In the genomic region with DNA sequence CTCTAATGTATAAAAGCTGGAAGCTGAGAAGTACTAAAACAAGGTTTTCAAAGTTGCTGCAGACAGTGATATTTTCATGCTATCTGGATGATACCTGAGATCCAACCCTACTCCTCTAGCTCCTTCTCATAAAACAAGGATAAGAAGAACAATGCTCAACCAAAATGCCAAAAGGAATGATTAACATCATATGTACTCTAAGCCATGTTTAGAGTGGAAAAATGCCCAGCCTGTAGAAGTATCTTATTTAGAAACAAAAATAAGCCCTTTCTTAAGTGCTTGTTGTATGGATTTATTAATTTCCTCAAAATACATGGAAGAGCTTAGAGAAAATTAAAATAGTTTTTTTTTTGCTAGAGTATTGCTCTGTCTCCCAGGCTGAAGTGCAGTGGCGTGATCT, we compare ENCODE assay signal across 25 cellular contexts.
"Had no signal": no experiment of that assay in that cellular context is flagged by ENCODE, and none has a peak within 500 bp of the region (broad histone marks: within the 10 kb centered on the region; RNA-seq: fewer than 3 reads in every experiment).

No MANE protein-coding gene starts in this region.

- H3K9me3 Mint-ChIP-seq: activated naive CD4-positive, alpha-beta T cell treated with anti-CD3 and anti-CD28 coated beads, Interleukin-2, amount 10 ng/mL, durations not matched to agents 7 days and 5 days; activated T-helper 2 cell treated with anti-CD3 and anti-CD28 coated beads, Interferon-gamma antibody, Interleukin-2, Interleukin-4, amounts not matched to agents 10 μg/mL and 5 μg/mL and 100 μg/mL, durations not matched to agents 14 hours and 24 hours and 36 hours had no signal

- H3K27ac ChIP-seq: SJSA1 had no signal

- FAIRE-seq: RCC 7860 had no signal

- H3K9me3 ChIP-seq: MG63, SJSA1 had no signal

- H3K27ac Mint-ChIP-seq: activated CD8-positive, alpha-beta T cell treated with anti-CD3 and anti-CD28 coated beads, Interleukin-2, amount 10 ng/mL, durations not matched to agents 7 days and 5 days; activated naive CD4-positive, alpha-beta T cell treated with anti-CD3 and anti-CD28 coated beads, Interleukin-2, amount 10 ng/mL, durations not matched to agents 7 days and 5 days; activated T-helper 2 cell treated with anti-CD3 and anti-CD28 coated beads, Interferon-gamma antibody, Interleukin-2, Interleukin-4, amounts not matched to agents 10 μg/mL and 5 μg/mL and 100 μg/mL, durations not matched to agents 14 hours and 24 hours and 36 hours had no signal

- H3K4me1 Mint-ChIP-seq: activated naive CD4-positive, alpha-beta T cell treated with anti-CD3 and anti-CD28 coated beads, Interleukin-2, amount 10 ng/mL, durations not matched to agents 7 days and 5 days had no signal

- H3K27me3 Mint-ChIP-seq: activated naive CD4-positive, alpha-beta T cell treated with anti-CD3 and anti-CD28 coated beads, Interleukin-2, amount 10 ng/mL, durations not matched to agents 7 days and 5 days had no signal

- H3K4me3 ChIP-seq: MG63, SJSA1 had no signal

- H3K4me1 ChIP-seq: SJSA1 had no signal

- H3K4me3 Mint-ChIP-seq: activated CD8-positive, alpha-beta T cell treated with anti-CD3 and anti-CD28 coated beads, Interleukin-2, amount 10 ng/mL, durations not matched to agents 7 days and 5 days; activated naive CD4-positive, alpha-beta T cell treated with anti-CD3 and anti-CD28 coated beads, Interleukin-2, amount 10 ng/mL, durations not matched to agents 7 days and 5 days had no signal

- DNase-seq: activated CD4-positive, alpha-beta T cell treated with anti-CD3 and anti-CD28 coated beads for 48 hours; activated CD4-positive, alpha-beta T cell treated with anti-CD3 and anti-CD28 coated beads, Interleukin-2, amount 50 U/mL, for 4 hours; activated CD4-positive, CD25-positive, alpha-beta regulatory T cell treated with anti-CD3 and anti-CD28 coated beads, Interleukin-2, amount 50 U/mL, for 72 hours; activated CD8-positive, alpha-beta memory T cell treated with anti-CD3 and anti-CD28 coated beads, Interleukin-2, amount 50 U/mL, for 48 hours; activated CD8-positive, alpha-beta T cell treated with anti-CD3 and anti-CD28 coated beads, Interleukin-2, amount 10 ng/mL, durations not matched to agents 7 days and 5 days; activated gamma-delta T cell treated with Interleukin-2 at 50 U/mL for 16 hours; activated naive CD4-positive, alpha-beta T cell treated with anti-CD3 and anti-CD28 coated beads, Interleukin-2, amount 10 ng/mL, durations not matched to agents 7 days and 5 days; activated T-cell treated with anti-CD3 and anti-CD28 coated beads, Interleukin-2, amount 50 U/mL, for 48 hours; cerebellar nuclear complex; MG63; MV-4-11; NCI-H1092 treated with DMSO at 0.1 percent for 48 hours; NCI-H1436; NCI-H1694 treated with DMSO at 0.1 percent for 48 hours; NCI-H2029 treated with DMSO at 0.1 percent for 48 hours; NCI-H345; NCI-H510A; NCI-H526 treated with DMSO at 0.1 percent for 48 hours; NK-92 treated with Interleukin-12 subunit alpha and Interleukin-12 subunit beta, amount 100 ng/mL, for 24 hours; SHP77; SW 1271 had no signal

- H3K27me3 ChIP-seq: MG63, SJSA1 had no signal

- ATAC-seq: activated CD8-positive, alpha-beta T cell treated with anti-CD3 and anti-CD28 coated beads, Interleukin-2, amount 10 ng/mL, durations not matched to agents 7 days and 5 days; SK-N-SH treated with all-trans-retinoic acid at 6 μM for 48 hours had no signal
